1 cellular context compared by ENCODE assay signal in genomic region chr3:147934316-147935188, GRCh38.
TF ChIP-seq lines count a peak whose summit lies in the region.

No MANE protein-coding gene starts in this region.

TF ChIP-seq in HCT116, 20 proteins besides CTCF, POLR2A, EP300 and RAD21 (continued from another document):
- TF ChIP-seq REST (IDR thresholded peaks at IDR 0.05; ENCODE audit: low read depth) (no peak), SRF (IDR thresholded peaks at IDR 0.05; ENCODE audit: low read depth) (no peak), YY1 (IDR thresholded peaks at IDR 0.05; ENCODE audit: extremely low read depth, insufficient replicate concordance, low read depth, low read length) (no peak), FOSL1 (IDR thresholded peaks at IDR 0.05; ENCODE audit: low read depth) (no peak), ATF3 (IDR thresholded peaks at IDR 0.05) (no peak)
TF ChIP-seq in HCT116: peak in this region for 0.
